Comparison of ENCODE assay signal across 10 cellular contexts in the genomic region with DNA sequence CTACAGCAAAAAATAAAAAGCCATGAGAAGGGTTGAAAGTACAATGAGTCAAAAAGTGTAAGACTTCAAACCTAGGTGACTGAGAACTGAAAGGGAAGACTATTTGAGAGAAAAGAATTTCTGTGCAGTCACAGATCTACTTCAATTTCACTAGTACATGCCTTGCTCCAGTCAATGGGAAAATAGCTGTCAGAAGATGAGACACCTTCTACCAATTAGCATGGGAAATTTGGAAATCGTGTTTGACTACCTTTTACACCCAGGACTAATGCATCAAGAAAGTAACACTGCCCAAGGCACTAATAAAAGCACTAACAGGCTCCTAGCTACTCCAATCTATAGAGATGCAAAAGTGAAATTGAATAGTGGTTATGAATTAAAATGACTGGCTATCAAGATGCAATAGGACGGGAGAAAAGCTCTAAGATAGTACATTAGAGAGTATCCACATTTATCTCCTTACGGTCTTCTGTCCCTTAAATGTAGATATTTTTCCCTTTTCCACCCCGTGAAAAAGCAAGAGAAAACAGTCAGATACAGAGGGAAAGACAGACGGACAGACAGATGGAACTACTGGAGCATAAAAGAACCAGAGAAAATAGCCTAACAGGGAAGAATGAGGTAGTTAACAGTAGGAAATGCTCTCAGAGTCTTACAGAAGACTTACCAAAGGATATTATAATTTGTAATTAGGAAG. TPM values are rescaled to one million over a fixed set of nuclear protein-coding genes. Genes with fewer than 3 reads are reported as not detected.
DNase-seq lines count a peak whose midpoint lies in the region; ATAC-seq and TF ChIP-seq lines count a peak whose summit lies in the region.
"Had no signal": no experiment of that assay in that cellular context is flagged by ENCODE, and none has a peak within 500 bp of the region (broad histone marks: within the 10 kb centered on the region; RNA-seq: fewer than 3 reads in every experiment).

No MANE protein-coding gene starts in this region.

- peak overlapping the region; percentile 31 to 90 (median 81) for H3K27ac Mint-ChIP-seq in IgD-negative memory B cell

- peak; percentile 73 to 75 for ATAC-seq in activated CD4-positive, CD25-positive, alpha-beta regulatory T cell treated with anti-CD3 and anti-CD28 coated beads, Interleukin-2, amount 50 U/mL, for 24 hours
- ATAC-seq in psoas muscle: peak in 2 of 4 donors; percentile 48 to 67
- no peak for ATAC-seq in right cardiac atrium
- ATAC-seq: lower lobe of right lung had no signal

- peaks cover 65 to 73% (median 71%) of the 10 kb centered on the region in 3 donors for H3K4me1 Mint-ChIP-seq in IgD-negative memory B cell

- WGBS in psoas muscle, 3 donors: 53 to 71% (median 56%) methylated on average over 5 of the region's 5 CpGs
- WGBS in right cardiac atrium: 71% methylated on average over 5 of the region's 5 CpGs

- peak overlapping the region; percentile 78 to 94 (median 88) for H3K4me3 Mint-ChIP-seq in IgD-negative memory B cell

- H3K4me3 ChIP-seq in HAP-1 (no peak overlapping the region), psoas muscle (peak overlapping the region; percentile 5), right cardiac atrium (ENCODE audit: low read length) (no peak overlapping the region)
- H3K4me3 ChIP-seq: lower lobe of right lung had no signal

- H3K27ac ChIP-seq in psoas muscle (peak overlapping the region; percentile 66), right cardiac atrium (ENCODE audit: low read length) (no peak overlapping the region)
- H3K27ac ChIP-seq: lower lobe of right lung had no signal

- H3K9me3 ChIP-seq in HAP-1: no peaks in the 10 kb centered on the region
- no peaks in the 10 kb centered on the region for H3K9me3 ChIP-seq in psoas muscle
- no peaks in the 10 kb centered on the region for H3K9me3 ChIP-seq in right cardiac atrium (ENCODE audit: control insufficient read depth, low read length)
- H3K9me3 ChIP-seq: lower lobe of right lung had no signal

- no peaks in the 10 kb centered on the region for H3K27me3 Mint-ChIP-seq in IgD-negative memory B cell

- in situ Hi-C loops in HAP-1 (cut with MboI; ENCODE audit: low sequenced_read_pairs): no loop called here

- H3K27me3 ChIP-seq in HAP-1 (ENCODE audit: low read depth) (no peaks in the 10 kb centered on the region), psoas muscle (ENCODE audit: insufficient read depth in 3 of 3, low read length in 2 of 3) (no peaks in the 10 kb centered on the region), right cardiac atrium (ENCODE audit: control insufficient read depth, insufficient read depth) (no peaks in the 10 kb centered on the region)

- H3K4me1 ChIP-seq in HAP-1 (peaks cover 24% of the 10 kb centered on the region), psoas muscle (peaks cover 58% of the 10 kb centered on the region), right cardiac atrium (ENCODE audit: control insufficient read depth, insufficient read depth, low read length) (peaks cover 4% of the 10 kb centered on the region)

- no peak for DNase-seq in activated CD4-positive, CD25-positive, alpha-beta regulatory T cell treated with anti-CD3 and anti-CD28 coated beads, Interleukin-2, amount 50 U/mL, for 72 hours
- DNase-seq in HAP-1 (ENCODE audit: low spot score in 2 of 2) (peak; percentile 31 to 81), psoas muscle (no peak), right cardiac atrium (no peak), EL (no peak), NCI-H146 treated with DMSO at 0.1 percent for 48 hours (lab: John Stamatoyannopoulos, UW; ENCODE audit: unreplicated experiment) (no peak)
- DNase-seq: dermis blood vessel endothelial cell, lower lobe of right lung had no signal

- intact Hi-C loops in psoas muscle (cut with DNase I): no loop called here
- intact Hi-C loops in right cardiac atrium (cut with DNase I): no loop called here

- no peaks in the 10 kb centered on the region for H3K36me3 Mint-ChIP-seq in IgD-negative memory B cell

- H3K36me3 ChIP-seq in HAP-1 (replicated peaks) (no peaks in the 10 kb centered on the region), psoas muscle (ENCODE audit: insufficient read depth in 1 of 2, low read depth in 1 of 2) (no peaks in the 10 kb centered on the region)
- H3K36me3 ChIP-seq: lower lobe of right lung had no signal

- no peak for TF ChIP-seq CTCF in psoas muscle (IDR thresholded peaks at IDR 0.05)

- no peaks in the 10 kb centered on the region for H3K9me3 Mint-ChIP-seq in IgD-negative memory B cell

RNA-seq across cellular contexts. Expression of gene ERP44, which starts 15.2 kb away (rescaled TPM):
- polyA plus RNA-seq in IgD-negative memory B cell: 45.3 TPM
- 10 to 100 TPM in 2 of 4 donors, 1 to 10 TPM in 2; 7.5 to 12.1 (median 9.9) TPM for total RNA-seq in psoas muscle
- polyA plus RNA-seq in psoas muscle: 10 to 100 TPM; 10.9 to 14.3 (median 10.9) TPM
- 10 to 100 TPM; 13.9 to 19.6 (median 16.9) TPM for total RNA-seq in right cardiac atrium
- 16.5 TPM for polyA plus RNA-seq in right cardiac atrium

RNA-seq across cellular contexts. Expression of gene INVS, which starts 15.4 kb away (rescaled TPM):
- polyA plus RNA-seq in IgD-negative memory B cell: 12.7 TPM
- 1 to 10 TPM; 4.1 to 7.3 (median 5.9) TPM for total RNA-seq in psoas muscle
- polyA plus RNA-seq in psoas muscle: 1 to 10 TPM; 1.6 to 6.5 (median 2.0) TPM
- 10 to 100 TPM in 2 of 4 donors, 1 to 10 TPM in 2; 7.9 to 10.1 (median 9.6) TPM for total RNA-seq in right cardiac atrium
- polyA plus RNA-seq in right cardiac atrium: 3.0 TPM

Comparison
In these comparisons a context has a peak if more than half of its experiments do, and no peak if none do; other contexts are left out.
1. ATAC-seq: peak in activated CD4-positive, CD25-positive, alpha-beta regulatory T cell treated with anti-CD3 and anti-CD28 coated beads, Interleukin-2, amount 50 U/mL, for 24 hours (2 of 2); none in right cardiac atrium (0 of 2).
2. DNase-seq: peak in HAP-1 (2 of 2); none in activated CD4-positive, CD25-positive, alpha-beta regulatory T cell treated with anti-CD3 and anti-CD28 coated beads, Interleukin-2, amount 50 U/mL, for 72 hours (single experiment), psoas muscle (0 of 2), right cardiac atrium (0 of 3), EL (single experiment) and NCI-H146 treated with DMSO at 0.1 percent for 48 hours (single experiment).